In the genomic region with DNA sequence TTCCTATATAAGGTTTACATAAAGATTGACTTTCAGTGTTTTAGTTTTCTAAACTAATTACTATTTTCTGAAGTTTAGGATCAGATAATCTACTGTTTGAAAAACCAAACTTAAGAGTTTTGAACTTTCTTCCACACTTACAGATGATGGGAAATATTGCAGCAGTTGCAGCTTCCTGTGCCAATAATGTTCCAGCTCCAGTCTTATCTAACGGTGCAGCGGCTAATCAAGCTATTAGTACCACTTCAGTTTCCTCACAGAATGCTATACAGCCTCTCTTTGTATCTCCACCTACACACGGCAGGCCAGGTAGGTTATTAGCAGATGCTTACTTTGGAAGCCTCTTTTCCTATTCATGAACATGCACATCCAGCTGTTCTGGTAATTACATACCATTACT, we compare ENCODE assay signal across 41 cellular contexts.
"Had no signal": no experiment of that assay in that cellular context is flagged by ENCODE, and none has a peak within 500 bp of the region (broad histone marks: within the 10 kb centered on the region; RNA-seq: fewer than 3 reads in every experiment).

No MANE protein-coding gene starts in this region.

- H3K4me3 Mint-ChIP-seq: activated CD4-positive, alpha-beta memory T cell treated with anti-CD3 and anti-CD28 coated beads, Interleukin-2, amount 10 ng/mL, durations not matched to agents 7 days and 5 days; activated CD4-positive, alpha-beta T cell treated with anti-CD3 and anti-CD28 coated beads for 36 hours; activated CD4-positive, alpha-beta T cell treated with anti-CD3 and anti-CD28 coated beads, Interleukin-2, amount 10 ng/mL, durations not matched to agents 7 days and 5 days; activated CD8-positive, alpha-beta memory T cell treated with anti-CD3 and anti-CD28 coated beads, Interleukin-2, amount 10 ng/mL, durations not matched to agents 7 days and 5 days; activated CD8-positive, alpha-beta T cell treated with anti-CD3 and anti-CD28 coated beads, Interleukin-2, amount 10 ng/mL, durations not matched to agents 7 days and 5 days; activated naive CD4-positive, alpha-beta T cell treated with anti-CD3 and anti-CD28 coated beads, Interleukin-2, amount 10 ng/mL, durations not matched to agents 7 days and 5 days; activated naive CD4-positive, alpha-beta T cell treated with anti-CD3 and anti-CD28 coated beads, Interleukin-2, amount 50 U/mL, for 24 hours; activated naive CD8-positive, alpha-beta T cell; activated naive CD8-positive, alpha-beta T cell treated with anti-CD3 and anti-CD28 coated beads, Interleukin-2, amount 10 ng/mL, durations not matched to agents 7 days and 5 days; activated naive CD8-positive, alpha-beta T cell treated with anti-CD3 and anti-CD28 coated beads, Interleukin-2, amount 50 U/mL, for 24 hours; activated T-cell treated with anti-CD3 and anti-CD28 coated beads, Interleukin-2, amount 50 U/mL, for 24 hours; brain; central memory CD8-positive, alpha-beta T cell; T-helper 1 cell treated with Interleukin-12 subunit alpha and Interleukin-12 subunit beta and Interleukin-4 antibody, amounts not matched to agents 30 μg/mL and 1 μg/mL, for 36 hours; T-helper 2 cell treated with Interferon-gamma antibody and Interleukin-4, amounts not matched to agents 5 μg/mL and 100 μg/mL, for 36 hours; WTC11 had no signal

- H3K27ac ChIP-seq: ascending aorta, cardiac muscle cell, WERI-Rb-1 had no signal

- H3K4me1 Mint-ChIP-seq: activated CD4-positive, alpha-beta memory T cell treated with anti-CD3 and anti-CD28 coated beads, Interleukin-2, amount 10 ng/mL, durations not matched to agents 7 days and 5 days; activated CD4-positive, alpha-beta T cell treated with anti-CD3 and anti-CD28 coated beads for 36 hours; activated CD8-positive, alpha-beta memory T cell treated with anti-CD3 and anti-CD28 coated beads, Interleukin-2, amount 10 ng/mL, durations not matched to agents 7 days and 5 days; activated naive CD4-positive, alpha-beta T cell treated with anti-CD3 and anti-CD28 coated beads, Interleukin-2, amount 10 ng/mL, durations not matched to agents 7 days and 5 days; activated naive CD4-positive, alpha-beta T cell treated with anti-CD3 and anti-CD28 coated beads, Interleukin-2, amount 50 U/mL, for 24 hours; activated naive CD8-positive, alpha-beta T cell treated with anti-CD3 and anti-CD28 coated beads, Interleukin-2, amount 10 ng/mL, durations not matched to agents 7 days and 5 days; activated naive CD8-positive, alpha-beta T cell treated with anti-CD3 and anti-CD28 coated beads, Interleukin-2, amount 50 U/mL, for 24 hours; central memory CD8-positive, alpha-beta T cell; WTC11 had no signal

- H3K9me3 ChIP-seq: ascending aorta had no signal

- ATAC-seq: activated CD4-positive, alpha-beta T cell treated with anti-CD3 and anti-CD28 coated beads for 36 hours; activated CD4-positive, CD25-positive, alpha-beta regulatory T cell treated with anti-CD3 and anti-CD28 coated beads, Interleukin-2, amount 50 U/mL, for 24 hours; activated CD8-positive, alpha-beta memory T cell treated with anti-CD3 and anti-CD28 coated beads, Interleukin-2, amount 10 ng/mL, durations not matched to agents 7 days and 5 days; activated CD8-positive, alpha-beta T cell treated with anti-CD3 and anti-CD28 coated beads, Interleukin-2, amount 10 ng/mL, durations not matched to agents 7 days and 5 days; activated naive CD8-positive, alpha-beta T cell treated with anti-CD3 and anti-CD28 coated beads, Interleukin-2, amount 50 U/mL, for 24 hours; WTC11 had no signal

- H3K4me3 ChIP-seq: ascending aorta, cardiac muscle cell had no signal

- H3K27ac Mint-ChIP-seq: activated CD4-positive, alpha-beta memory T cell treated with anti-CD3 and anti-CD28 coated beads, Interleukin-2, amount 10 ng/mL, durations not matched to agents 7 days and 5 days; activated CD4-positive, alpha-beta T cell treated with anti-CD3 and anti-CD28 coated beads for 36 hours; activated CD4-positive, alpha-beta T cell treated with anti-CD3 and anti-CD28 coated beads, Interleukin-2, amount 10 ng/mL, durations not matched to agents 7 days and 5 days; activated CD8-positive, alpha-beta memory T cell treated with anti-CD3 and anti-CD28 coated beads, Interleukin-2, amount 10 ng/mL, durations not matched to agents 7 days and 5 days; activated CD8-positive, alpha-beta T cell treated with anti-CD3 and anti-CD28 coated beads, Interleukin-2, amount 10 ng/mL, durations not matched to agents 7 days and 5 days; activated naive CD4-positive, alpha-beta T cell treated with anti-CD3 and anti-CD28 coated beads, Interleukin-2, amount 10 ng/mL, durations not matched to agents 7 days and 5 days; activated naive CD4-positive, alpha-beta T cell treated with anti-CD3 and anti-CD28 coated beads, Interleukin-2, amount 50 U/mL, for 24 hours; activated naive CD8-positive, alpha-beta T cell; activated naive CD8-positive, alpha-beta T cell treated with anti-CD3 and anti-CD28 coated beads, Interleukin-2, amount 10 ng/mL, durations not matched to agents 7 days and 5 days; activated naive CD8-positive, alpha-beta T cell treated with anti-CD3 and anti-CD28 coated beads, Interleukin-2, amount 50 U/mL, for 24 hours; activated T-cell treated with anti-CD3 and anti-CD28 coated beads, Interleukin-2, amount 50 U/mL, for 24 hours; activated T-helper 2 cell treated with anti-CD3 and anti-CD28 coated beads, Interferon-gamma antibody, Interleukin-2, Interleukin-4, amounts not matched to agents 10 μg/mL and 5 μg/mL and 100 μg/mL, durations not matched to agents 14 hours and 24 hours and 36 hours; brain; T-helper 1 cell treated with Interleukin-12 subunit alpha and Interleukin-12 subunit beta and Interleukin-4 antibody, amounts not matched to agents 30 μg/mL and 1 μg/mL, for 36 hours; T-helper 2 cell treated with Interferon-gamma antibody and Interleukin-4, amounts not matched to agents 5 μg/mL and 100 μg/mL, for 36 hours; WTC11 had no signal

- FAIRE-seq: bronchial epithelial cell, TTC549 had no signal

- H3K36me3 ChIP-seq: WERI-Rb-1 had no signal

- H3K9me3 Mint-ChIP-seq: activated CD4-positive, alpha-beta memory T cell treated with anti-CD3 and anti-CD28 coated beads, Interleukin-2, amount 10 ng/mL, durations not matched to agents 7 days and 5 days; activated CD4-positive, alpha-beta T cell treated with anti-CD3 and anti-CD28 coated beads, Interleukin-2, amount 10 ng/mL, durations not matched to agents 7 days and 5 days; activated naive CD4-positive, alpha-beta T cell treated with anti-CD3 and anti-CD28 coated beads, Interleukin-2, amount 10 ng/mL, durations not matched to agents 7 days and 5 days; activated naive CD4-positive, alpha-beta T cell treated with anti-CD3 and anti-CD28 coated beads, Interleukin-2, amount 50 U/mL, for 24 hours; activated naive CD8-positive, alpha-beta T cell treated with anti-CD3 and anti-CD28 coated beads, Interleukin-2, amount 10 ng/mL, durations not matched to agents 7 days and 5 days; activated naive CD8-positive, alpha-beta T cell treated with anti-CD3 and anti-CD28 coated beads, Interleukin-2, amount 50 U/mL, for 24 hours; activated T-cell treated with anti-CD3 and anti-CD28 coated beads, Interleukin-2, amount 50 U/mL, for 24 hours; activated T-helper 2 cell treated with anti-CD3 and anti-CD28 coated beads, Interferon-gamma antibody, Interleukin-2, Interleukin-4, amounts not matched to agents 10 μg/mL and 5 μg/mL and 100 μg/mL, durations not matched to agents 14 hours and 24 hours and 36 hours; central memory CD8-positive, alpha-beta T cell; T-helper 1 cell treated with Interleukin-12 subunit alpha and Interleukin-12 subunit beta and Interleukin-4 antibody, amounts not matched to agents 30 μg/mL and 1 μg/mL, for 36 hours; T-helper 2 cell treated with Interferon-gamma antibody and Interleukin-4, amounts not matched to agents 5 μg/mL and 100 μg/mL, for 36 hours; WTC11 had no signal

- DNase-seq: activated CD4-positive, alpha-beta memory T cell treated with anti-CD3 and anti-CD28 coated beads, Interleukin-2, amount 10 ng/mL, durations not matched to agents 7 days and 5 days; activated CD4-positive, alpha-beta T cell treated with anti-CD3 and anti-CD28 coated beads for 1 hour; activated CD4-positive, alpha-beta T cell treated with anti-CD3 and anti-CD28 coated beads for 36 hours; activated CD4-positive, alpha-beta T cell treated with anti-CD3 and anti-CD28 coated beads for 48 hours; activated CD4-positive, alpha-beta T cell treated with anti-CD3 and anti-CD28 coated beads, Interleukin-2, amount 10 ng/mL, durations not matched to agents 7 days and 5 days; activated CD4-positive, alpha-beta T cell treated with anti-CD3 and anti-CD28 coated beads, Interleukin-2, amount 50 U/mL, for 48 hours; activated CD4-positive, CD25-positive, alpha-beta regulatory T cell; activated CD8-positive, alpha-beta memory T cell treated with anti-CD3 and anti-CD28 coated beads for 24 hours; activated CD8-positive, alpha-beta memory T cell treated with anti-CD3 and anti-CD28 coated beads, Interleukin-2, amount 10 ng/mL, durations not matched to agents 7 days and 5 days; activated CD8-positive, alpha-beta memory T cell treated with anti-CD3 and anti-CD28 coated beads, Interleukin-2, amount 50 U/mL, for 48 hours; activated CD8-positive, alpha-beta T cell treated with anti-CD3 and anti-CD28 coated beads, Interleukin-2, amount 10 ng/mL, durations not matched to agents 7 days and 5 days; activated effector memory CD4-positive, alpha-beta T cell treated with Interleukin-2 at 50 U/mL for 16 hours; activated gamma-delta T cell; activated naive CD4-positive, alpha-beta T cell treated with anti-CD3 and anti-CD28 coated beads, Interleukin-2, amount 10 ng/mL, durations not matched to agents 7 days and 5 days; activated naive CD4-positive, alpha-beta T cell treated with Interleukin-2 at 50 U/mL for 16 hours; activated naive CD8-positive, alpha-beta T cell treated with anti-CD3 and anti-CD28 coated beads, Interleukin-2, amount 10 ng/mL, durations not matched to agents 7 days and 5 days; activated naive CD8-positive, alpha-beta T cell treated with anti-CD3 and anti-CD28 coated beads, Interleukin-2, amount 50 U/mL, for 24 hours; activated T-cell treated with anti-CD3 and anti-CD28 coated beads, Interleukin-2, amount 50 U/mL, for 24 hours; activated T-cell treated with anti-CD3 and anti-CD28 coated beads, Interleukin-2, amount 50 U/mL, for 48 hours; amygdala; anterior cingulate cortex; caudate nucleus; cerebellar nuclear complex; SW 1271; T-helper 1 cell; T-helper 2 cell; T-helper 9 cell; WERI-Rb-1 had no signal

- H3K4me1 ChIP-seq: ascending aorta had no signal

- H3K27me3 Mint-ChIP-seq: activated CD4-positive, alpha-beta memory T cell treated with anti-CD3 and anti-CD28 coated beads, Interleukin-2, amount 10 ng/mL, durations not matched to agents 7 days and 5 days; activated CD4-positive, alpha-beta T cell treated with anti-CD3 and anti-CD28 coated beads for 36 hours; activated CD4-positive, alpha-beta T cell treated with anti-CD3 and anti-CD28 coated beads, Interleukin-2, amount 10 ng/mL, durations not matched to agents 7 days and 5 days; activated CD8-positive, alpha-beta memory T cell treated with anti-CD3 and anti-CD28 coated beads, Interleukin-2, amount 10 ng/mL, durations not matched to agents 7 days and 5 days; activated naive CD4-positive, alpha-beta T cell treated with anti-CD3 and anti-CD28 coated beads, Interleukin-2, amount 10 ng/mL, durations not matched to agents 7 days and 5 days; activated naive CD4-positive, alpha-beta T cell treated with anti-CD3 and anti-CD28 coated beads, Interleukin-2, amount 50 U/mL, for 24 hours; activated naive CD8-positive, alpha-beta T cell; activated naive CD8-positive, alpha-beta T cell treated with anti-CD3 and anti-CD28 coated beads, Interleukin-2, amount 10 ng/mL, durations not matched to agents 7 days and 5 days; activated naive CD8-positive, alpha-beta T cell treated with anti-CD3 and anti-CD28 coated beads, Interleukin-2, amount 50 U/mL, for 24 hours; brain; central memory CD8-positive, alpha-beta T cell had no signal

- H3K27me3 ChIP-seq: ascending aorta, cardiac muscle cell had no signal
